ENCODE assay signal across 12 cellular contexts in genomic region chr10:71694039-71694471, GRCh38. TPM values are rescaled to one million over a fixed set of nuclear protein-coding genes. Genes with fewer than 3 reads are reported as not detected.
A peak's percentile ranks its signal among the peaks of the same experiment; 100 is the strongest.
DNase-seq lines count a peak whose midpoint lies in the region; ATAC-seq and TF ChIP-seq lines count a peak whose summit lies in the region.
"Had no signal": no experiment of that assay in that cellular context is flagged by ENCODE, and none has a peak within 500 bp of the region (broad histone marks: within the 10 kb centered on the region; RNA-seq: fewer than 3 reads in every experiment).

No MANE protein-coding gene starts in this region.

- 79 to 88% methylated on average over 10 to 18 of the region's 18 CpGs for WGBS in GM23248 (ENCODE audit: low coverage in 1 of 2, low lambda C conversion rate in 2 of 2, missing lambda C conversion rate in 2 of 2), 2 experiments
- WGBS in endodermal cell (ENCODE audit: insufficient coverage in 1 of 2, insufficient read length in 1 of 2), 2 experiments, result 84% methylated on average over 13 to 18 of the region's 18 CpGs

- H3F3A ChIP-seq in GM23248 (ENCODE audit: insufficient read depth), result no peaks in the 10 kb centered on the region

- H3K27ac ChIP-seq in GM23248 (no peak overlapping the region), endodermal cell (ENCODE audit: low read depth, low read length) (no peak overlapping the region)
- H3K27ac ChIP-seq: PC-9 had no signal

- H3K36me3 Mint-ChIP-seq in stimulated activated naive CD8-positive, alpha-beta T cell treated with anti-CD3 and anti-CD28 coated beads, Interleukin-15, Interleukin-2, amounts not matched to agents 100 ng/mL and 50 ng/mL, for 24 hours (ENCODE audit: low read depth), result no peaks in the 10 kb centered on the region
- H3K36me3 Mint-ChIP-seq in endothelial cell (ENCODE audit: low read depth, unreplicated experiment), result no peaks in the 10 kb centered on the region
- H3K36me3 Mint-ChIP-seq in endodermal cell (ENCODE audit: low read depth), result no peaks in the 10 kb centered on the region

- no peaks in the 10 kb centered on the region for H3K9me3 Mint-ChIP-seq in stimulated activated naive CD8-positive, alpha-beta T cell treated with anti-CD3 and anti-CD28 coated beads, Interleukin-15, Interleukin-2, amounts not matched to agents 100 ng/mL and 50 ng/mL, for 24 hours
- H3K9me3 Mint-ChIP-seq in endothelial cell (ENCODE audit: unreplicated experiment) (no peaks in the 10 kb centered on the region), endodermal cell (peaks cover 1% of the 10 kb centered on the region)

- H3K79me2 ChIP-seq in GM23248 (ENCODE audit: insufficient read depth), result no peaks in the 10 kb centered on the region

- no peak for TF ChIP-seq CTCF in endothelial cell (IDR thresholded peaks at IDR 0.05; ENCODE audit: unreplicated experiment)
- TF ChIP-seq CTCF in GM20000 (IDR thresholded peaks at IDR 0.05; ENCODE audit: extremely low read depth, missing control alignments), result no peak
- TF ChIP-seq CTCF in endodermal cell (conservative IDR thresholded peaks at IDR 0.05), result no peak

- peaks cover 50% of the 10 kb centered on the region for H3K4me1 Mint-ChIP-seq in stimulated activated naive CD8-positive, alpha-beta T cell treated with anti-CD3 and anti-CD28 coated beads, Interleukin-15, Interleukin-2, amounts not matched to agents 100 ng/mL and 50 ng/mL, for 24 hours (ENCODE audit: low read depth)
- peaks cover 13% of the 10 kb centered on the region for H3K4me1 Mint-ChIP-seq in endothelial cell (ENCODE audit: unreplicated experiment)
- peaks cover 1% of the 10 kb centered on the region for H3K4me1 Mint-ChIP-seq in endodermal cell
- H3K4me1 Mint-ChIP-seq: WTC11 had no signal

- no peaks in the 10 kb centered on the region for H3K36me3 ChIP-seq in GM23248 (ENCODE audit: low read depth)
- H3K36me3 ChIP-seq in endodermal cell (ENCODE audit: control insufficient read depth, insufficient read depth, low read length), result no peaks in the 10 kb centered on the region

- peaks cover 4% of the 10 kb centered on the region for H3K27me3 ChIP-seq in GM23248 (replicated peaks; ENCODE audit: insufficient read depth)
- no peaks in the 10 kb centered on the region for H3K27me3 ChIP-seq in endodermal cell (ENCODE audit: control insufficient read depth, insufficient read depth, low read length, poor library complexity, severe bottlenecking)

- H3K9ac ChIP-seq in GM23248, result no peak overlapping the region
- no peak overlapping the region for H3K9ac ChIP-seq in endodermal cell (ENCODE audit: extremely low read depth, low read length, poor library complexity, severe bottlenecking)

- in situ Hi-C loops in GM23248 (cut with MboI), result no loop called here

- H2AFZ ChIP-seq in GM23248, result no peak overlapping the region
- H2AFZ ChIP-seq: PC-9 had no signal

- no peaks in the 10 kb centered on the region for H4K20me1 ChIP-seq in GM23248 (ENCODE audit: insufficient read depth)

- no peak for DNase-seq in stimulated activated naive CD8-positive, alpha-beta T cell treated with anti-CD3 and anti-CD28 coated beads, Interleukin-15, Interleukin-2, amounts not matched to agents 100 U/mL and 50 U/mL, for 24 hours
- DNase-seq in endothelial cell (ENCODE audit: low spot score) (no peak), GM23248 (no peak), GM20000 (ENCODE audit: low spot score) (no peak), HuH-7.5 (ENCODE audit: low spot score) (no peak), endodermal cell (no peak)
- DNase-seq: NCI-H1694, PC-9 had no signal

- H3K9me3 ChIP-seq in GM23248 (ENCODE audit: low read depth) (no peaks in the 10 kb centered on the region), endodermal cell (ENCODE audit: control insufficient read depth, low read length) (no peaks in the 10 kb centered on the region)

- H3K27me3 Mint-ChIP-seq in stimulated activated naive CD8-positive, alpha-beta T cell treated with anti-CD3 and anti-CD28 coated beads, Interleukin-15, Interleukin-2, amounts not matched to agents 100 ng/mL and 50 ng/mL, for 24 hours, result no peaks in the 10 kb centered on the region
- H3K27me3 Mint-ChIP-seq in endothelial cell (ENCODE audit: unreplicated experiment) (peaks cover 3% of the 10 kb centered on the region), endodermal cell (ENCODE audit: insufficient read depth) (no peaks in the 10 kb centered on the region)

- no peak overlapping the region for H3K4me3 Mint-ChIP-seq in stimulated activated naive CD8-positive, alpha-beta T cell treated with anti-CD3 and anti-CD28 coated beads, Interleukin-15, Interleukin-2, amounts not matched to agents 100 ng/mL and 50 ng/mL, for 24 hours
- H3K4me3 Mint-ChIP-seq in endothelial cell (ENCODE audit: unreplicated experiment) (no peak overlapping the region), endodermal cell (no peak overlapping the region)
- H3K4me3 Mint-ChIP-seq: WTC11 had no signal

- no peaks in the 10 kb centered on the region for H3K9me2 ChIP-seq in GM23248 (ENCODE audit: insufficient read depth)

- H3K4me1 ChIP-seq in GM23248 (ENCODE audit: insufficient read depth) (no peaks in the 10 kb centered on the region), endodermal cell (ENCODE audit: control insufficient read depth, insufficient read depth, low read length) (no peaks in the 10 kb centered on the region)

- no peak overlapping the region for H3K4me3 ChIP-seq in GM23248
- no peak overlapping the region for H3K4me3 ChIP-seq in endodermal cell (ENCODE audit: low read length)
- H3K4me3 ChIP-seq: PC-9 had no signal

- no peak overlapping the region for H3K4me2 ChIP-seq in GM23248 (ENCODE audit: unreplicated experiment)

- no peak for ATAC-seq in stimulated activated naive CD8-positive, alpha-beta T cell treated with anti-CD3 and anti-CD28 coated beads, Interleukin-15, Interleukin-2, amounts not matched to agents 100 U/mL and 50 U/mL, for 24 hours
- ATAC-seq in HG03097 (IDR thresholded peaks at IDR 0.05; ENCODE audit: low FRiP score, unreplicated experiment), result peak; percentile 20
- ATAC-seq: WTC11 had no signal

- peak overlapping the region; percentile 2 for H3K27ac Mint-ChIP-seq in stimulated activated naive CD8-positive, alpha-beta T cell treated with anti-CD3 and anti-CD28 coated beads, Interleukin-15, Interleukin-2, amounts not matched to agents 100 ng/mL and 50 ng/mL, for 24 hours
- H3K27ac Mint-ChIP-seq in endothelial cell (ENCODE audit: unreplicated experiment) (peak overlapping the region; percentile 92), endodermal cell (no peak overlapping the region)
- H3K27ac Mint-ChIP-seq: WTC11 had no signal

RNA-seq across cellular contexts. Expression of gene C10orf105, which starts 25.5 kb away (rescaled TPM):
- 0.15 TPM for total RNA-seq in endothelial cell (ENCODE audit: unreplicated experiment)
- not detected in 2 replicates for total RNA-seq in GM23248 (2014; rRNA removed; shearing (Covaris generic))
- 0.06 TPM in 1 of 2 replicates, not detected in the other for polyA plus RNA-seq in GM23248 (2016; fragmentation: Nextera tagmentation; extraction: Ambion mirVana)
- under 1 TPM; 0.13 to 0.33 TPM for total RNA-seq in endodermal cell
- polyA plus RNA-seq in endodermal cell (2013, experiment 1 of 2), result 0.64 TPM
- 0.66 TPM for polyA plus RNA-seq in endodermal cell (2013, experiment 2 of 2)
- total RNA-seq: astrocyte, PC-9 had no signal
